ENCODE assay signal across 8 cellular contexts in the genomic region with DNA sequence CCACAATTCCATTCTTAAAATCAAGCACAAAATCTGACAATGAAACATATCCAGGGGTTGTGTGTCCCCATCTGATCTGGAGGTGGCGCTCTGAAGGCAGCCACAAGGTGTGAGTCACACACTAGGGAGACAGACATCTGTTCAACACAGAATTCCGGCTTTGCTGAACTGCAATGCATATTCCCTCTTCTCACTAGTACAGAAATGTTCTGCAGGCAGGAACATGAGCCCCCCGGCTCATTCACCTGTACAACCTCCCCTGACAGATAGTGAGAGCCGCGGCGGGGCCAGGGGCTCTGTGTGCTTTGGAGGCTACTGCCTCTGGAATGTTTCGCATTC. TPM values are rescaled to one million over a fixed set of nuclear protein-coding genes. Genes with fewer than 3 reads are reported as not detected.
A peak's percentile ranks its signal among the peaks of the same experiment; 100 is the strongest.
DNase-seq lines count a peak whose midpoint lies in the region; ATAC-seq lines count a peak whose summit lies in the region.

No MANE protein-coding gene starts in this region.

- DNase-seq in activated naive CD4-positive, alpha-beta T cell treated with anti-CD3 and anti-CD28 coated beads, Interleukin-2, amount 50 U/mL, for 72 hours (ENCODE audit: low spot score in 2 of 2), result no peak
- no peak for DNase-seq in activated naive CD4-positive, alpha-beta T cell treated with anti-CD3 and anti-CD28 coated beads, Interleukin-2, amount 10 ng/mL, durations not matched to agents 7 days and 5 days
- DNase-seq in RPMI7951 (ENCODE audit: low read depth) (peak; percentile 53), fibroblast of the conjunctiva (ENCODE audit: low read depth) (peak; percentile 46), superior temporal gyrus (ENCODE audit: extremely low spot score) (peak; percentile 42), NCI-H1417 (lab: John Stamatoyannopoulos, UW) (no peak)

- peak overlapping the region; percentile 35 to 50 for H3K27ac Mint-ChIP-seq in activated naive CD4-positive, alpha-beta T cell treated with anti-CD3 and anti-CD28 coated beads, Interleukin-2, amount 50 U/mL, for 72 hours
- no peak overlapping the region for H3K27ac Mint-ChIP-seq in activated naive CD4-positive, alpha-beta T cell treated with anti-CD3 and anti-CD28 coated beads, Interleukin-2, amount 10 ng/mL, durations not matched to agents 7 days and 5 days

- H3K9me3 Mint-ChIP-seq in activated naive CD4-positive, alpha-beta T cell treated with anti-CD3 and anti-CD28 coated beads, Interleukin-2, amount 50 U/mL, for 72 hours, result no peaks in the 10 kb centered on the region
- no peaks in the 10 kb centered on the region for H3K9me3 Mint-ChIP-seq in activated naive CD4-positive, alpha-beta T cell treated with anti-CD3 and anti-CD28 coated beads, Interleukin-2, amount 10 ng/mL, durations not matched to agents 7 days and 5 days

- H3K4me3 Mint-ChIP-seq in activated naive CD4-positive, alpha-beta T cell treated with anti-CD3 and anti-CD28 coated beads, Interleukin-2, amount 10 ng/mL, durations not matched to agents 7 days and 5 days, result no peak overlapping the region

- CTCF ChIA-PET in activated naive CD4-positive, alpha-beta T cell treated with anti-CD3 and anti-CD28 coated beads, Interleukin-2, amount 10 ng/mL, durations not matched to agents 7 days and 5 days (lab: Charles Lee), result no interaction called here

- H3K36me3 Mint-ChIP-seq in activated naive CD4-positive, alpha-beta T cell treated with anti-CD3 and anti-CD28 coated beads, Interleukin-2, amount 50 U/mL, for 72 hours, result peaks cover 16 to 27% of the 10 kb centered on the region in 2 donors
- H3K36me3 Mint-ChIP-seq in activated naive CD4-positive, alpha-beta T cell treated with anti-CD3 and anti-CD28 coated beads, Interleukin-2, amount 10 ng/mL, durations not matched to agents 7 days and 5 days, result peaks cover 70% of the 10 kb centered on the region

- H3K27me3 Mint-ChIP-seq in activated naive CD4-positive, alpha-beta T cell treated with anti-CD3 and anti-CD28 coated beads, Interleukin-2, amount 10 ng/mL, durations not matched to agents 7 days and 5 days, result no peaks in the 10 kb centered on the region

- no peaks in the 10 kb centered on the region for H3K4me1 Mint-ChIP-seq in activated naive CD4-positive, alpha-beta T cell treated with anti-CD3 and anti-CD28 coated beads, Interleukin-2, amount 10 ng/mL, durations not matched to agents 7 days and 5 days

- peak in 1 of 2 donors; percentile 35 for ATAC-seq in activated naive CD4-positive, alpha-beta T cell treated with anti-CD3 and anti-CD28 coated beads, Interleukin-2, amount 50 U/mL, for 72 hours
- ATAC-seq in GM18907 (IDR thresholded peaks at IDR 0.05; ENCODE audit: unreplicated experiment) (no peak), HG03521 (IDR thresholded peaks at IDR 0.05; ENCODE audit: unreplicated experiment) (no peak)

RNA-seq across cellular contexts. Expression of a gene that starts 41.9 kb away (rescaled TPM):
- total RNA-seq in activated naive CD4-positive, alpha-beta T cell treated with anti-CD3 and anti-CD28 coated beads, Interleukin-2, amount 50 U/mL, for 72 hours, result 100 to 1,000 TPM; 382 to 520 TPM
- total RNA-seq in RPMI7951 (2014; rRNA removed; shearing (Covaris generic)), result 168 and 180 TPM in 2 replicates

RNA-seq across cellular contexts. Expression of a gene that starts 53.4 kb away (rescaled TPM):
- 1 to 10 TPM in 1 of 2 donors, under 1 TPM in 1; 0.52 to 1.2 TPM for total RNA-seq in activated naive CD4-positive, alpha-beta T cell treated with anti-CD3 and anti-CD28 coated beads, Interleukin-2, amount 50 U/mL, for 72 hours
- total RNA-seq in RPMI7951 (2014; rRNA removed; shearing (Covaris generic)), result 0.49 TPM in 1 of 2 replicates, not detected in the other

Comparison
In these comparisons a context has a peak if more than half of its experiments do, and no peak if none do; other contexts are left out.
1. DNase-seq: peak in RPMI7951 (single experiment), fibroblast of the conjunctiva (single experiment) and superior temporal gyrus (single experiment); none in activated naive CD4-positive, alpha-beta T cell treated with anti-CD3 and anti-CD28 coated beads, Interleukin-2, amount 50 U/mL, for 72 hours (0 of 2), activated naive CD4-positive, alpha-beta T cell treated with anti-CD3 and anti-CD28 coated beads, Interleukin-2, amount 10 ng/mL, durations not matched to agents 7 days and 5 days (single experiment) and NCI-H1417 (0 of 3).